In genomic region chr7:24665564-24666294, GRCh38 we compare ENCODE assay signal across 8 cellular contexts.
DNase-seq lines count a peak whose midpoint lies in the region; ATAC-seq and TF ChIP-seq lines count a peak whose summit lies in the region.

No MANE protein-coding gene starts in this region.

- no peak for ATAC-seq in activated CD8-positive, alpha-beta T cell treated with anti-CD3 and anti-CD28 coated beads, Interleukin-2, amount 10 ng/mL, durations not matched to agents 7 days and 5 days
- ATAC-seq in HG03135 (IDR thresholded peaks at IDR 0.05; ENCODE audit: unreplicated experiment), result no peak

- no peaks in the 10 kb centered on the region for H3K27me3 Mint-ChIP-seq in activated CD8-positive, alpha-beta T cell treated with anti-CD3 and anti-CD28 coated beads, Interleukin-2, amount 10 ng/mL, durations not matched to agents 7 days and 5 days (ENCODE audit: low read depth)

- H3K27ac Mint-ChIP-seq in activated CD8-positive, alpha-beta T cell treated with anti-CD3 and anti-CD28 coated beads, Interleukin-2, amount 10 ng/mL, durations not matched to agents 7 days and 5 days, result no peak overlapping the region

- H3K4me3 Mint-ChIP-seq in activated CD8-positive, alpha-beta T cell treated with anti-CD3 and anti-CD28 coated beads, Interleukin-2, amount 10 ng/mL, durations not matched to agents 7 days and 5 days, result no peak overlapping the region

- no peaks in the 10 kb centered on the region for H3K4me1 Mint-ChIP-seq in activated CD8-positive, alpha-beta T cell treated with anti-CD3 and anti-CD28 coated beads, Interleukin-2, amount 10 ng/mL, durations not matched to agents 7 days and 5 days (ENCODE audit: low read depth)

- no peaks in the 10 kb centered on the region for H3K9me3 Mint-ChIP-seq in activated CD8-positive, alpha-beta T cell treated with anti-CD3 and anti-CD28 coated beads, Interleukin-2, amount 10 ng/mL, durations not matched to agents 7 days and 5 days (ENCODE audit: insufficient read depth)

- H3K36me3 Mint-ChIP-seq in activated CD8-positive, alpha-beta T cell treated with anti-CD3 and anti-CD28 coated beads, Interleukin-2, amount 10 ng/mL, durations not matched to agents 7 days and 5 days (ENCODE audit: low read depth), result no peaks in the 10 kb centered on the region

- no peak overlapping the region for H3K4me3 ChIP-seq in fibroblast of the aortic adventitia (ENCODE audit: low read depth, low read length)

- peak; percentile 66 for TF ChIP-seq CTCF in fibroblast of the aortic adventitia (IDR thresholded peaks at IDR 0.05; ENCODE audit: insufficient read depth, low read length)

- CTCF ChIA-PET in activated CD8-positive, alpha-beta T cell treated with anti-CD3 and anti-CD28 coated beads, Interleukin-2, amount 10 ng/mL, durations not matched to agents 7 days and 5 days (lab: Charles Lee), result interaction anchor here (0.7 to 4.4 kb wide), 29 partner anchors 8 to 803 kb away, joined by 3 to 32 read pairs (median 4); partner anchors contain the start of gene PALS2

- POLR2A ChIA-PET in activated CD8-positive, alpha-beta T cell treated with anti-CD3 and anti-CD28 coated beads, Interleukin-2, amount 10 ng/mL, durations not matched to agents 7 days and 5 days (lab: Charles Lee), result no interaction called here

- DNase-seq in GM03348 (ENCODE audit: low spot score) (peak; percentile 70), HK-2 (ENCODE audit: unreplicated experiment) (peak; percentile 15), NCI-H748 treated with DMSO at 0.1 percent for 48 hours (lab: John Stamatoyannopoulos, UW) (peak; percentile 57), fibroblast of the aortic adventitia (ENCODE audit: low read depth) (peak; percentile 79), pons (ENCODE audit: low spot score) (peak; percentile 61), GM19240 (ENCODE audit: insufficient read length, low spot score) (no peak)
- peak; percentile 62 for DNase-seq in activated CD8-positive, alpha-beta T cell treated with anti-CD3 and anti-CD28 coated beads, Interleukin-2, amount 10 ng/mL, durations not matched to agents 7 days and 5 days
